ENCODE assay signal across 8 cellular contexts in the genomic region with DNA sequence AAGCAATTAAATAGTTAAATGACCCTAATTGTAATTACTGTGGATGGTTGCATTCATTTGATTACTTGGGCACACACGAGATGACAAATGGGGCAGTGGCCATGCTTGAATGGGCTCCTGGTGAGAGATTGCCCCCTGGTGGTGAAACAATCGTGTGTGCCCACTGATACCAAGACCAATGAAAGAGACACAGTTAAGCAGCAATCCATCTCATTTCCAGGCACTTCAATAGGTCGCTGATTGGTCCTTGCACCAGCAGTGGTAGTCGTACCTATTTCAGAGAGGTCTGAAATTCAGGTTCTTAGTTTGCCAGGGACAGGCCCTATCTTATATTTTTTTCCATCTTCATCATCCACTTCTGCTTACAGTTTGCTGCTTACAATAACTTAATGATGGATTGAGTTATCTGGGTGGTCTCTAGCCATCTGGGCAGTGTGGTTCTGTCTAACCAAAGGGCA. TPM values are rescaled to one million over a fixed set of nuclear protein-coding genes. Genes with fewer than 3 reads are reported as not detected.
A peak's percentile ranks its signal among the peaks of the same experiment; 100 is the strongest.
DNase-seq lines count a peak whose midpoint lies in the region; ATAC-seq and TF ChIP-seq lines count a peak whose summit lies in the region.

No MANE protein-coding gene starts in this region.

- peaks cover 0 to 80% (median 15%) of the 10 kb centered on the region in 9 donors for H3K36me3 ChIP-seq in heart right ventricle

- H3K4me3 ChIP-seq in heart right ventricle, result no peak overlapping the region

- peak; percentile 96 for TF ChIP-seq CTCF in C4-2B (conservative IDR thresholded peaks at IDR 0.05)
- TF ChIP-seq CTCF in heart right ventricle (IDR thresholded peaks at IDR 0.05), result peak; percentile 77 to 96 (median 93)

- H3K27ac ChIP-seq in C4-2B (no peak overlapping the region), heart right ventricle (no peak overlapping the region)

- peak; percentile 66 for ATAC-seq in GM19467 (IDR thresholded peaks at IDR 0.05; ENCODE audit: unreplicated experiment)
- ATAC-seq in heart right ventricle, result peak; percentile 70 to 86 (median 79)
- no peak for ATAC-seq in GM19324 (IDR thresholded peaks at IDR 0.05; ENCODE audit: low FRiP score, unreplicated experiment)

- no peaks in the 10 kb centered on the region for H3K9me3 ChIP-seq in heart right ventricle

- WGBS in heart right ventricle, 2 donors, result 9 to 12% methylated on average over 4 of the region's 4 CpGs

- DNase-seq in NCI-H1092 treated with DMSO at 0.1 percent for 48 hours (lab: John Stamatoyannopoulos, UW) (peak; percentile 58), T follicular helper cell (ENCODE audit: low read depth) (peak; percentile 63), heart right ventricle (peak; percentile 55 to 83), retina (peak; percentile 77)
- DNase-seq in activated naive CD8-positive, alpha-beta T cell treated with anti-CD3 and anti-CD28 coated beads, Interleukin-2, amount 50 U/mL, for 16 hours (ENCODE audit: low read depth, low spot score), result peak; percentile 53

- no peaks in the 10 kb centered on the region for H3K27me3 ChIP-seq in heart right ventricle

- H3K4me1 ChIP-seq in heart right ventricle, result peaks cover 0 to 9% (median 0%) of the 10 kb centered on the region in 9 donors

- intact Hi-C loops in heart right ventricle (cut with DNase I), result loop anchor here in 8 of 10 donors (1.0 to 10.0 kb wide), 13 partner anchors 63 to 435 kb away; partner anchors contain the start of genes SGPL1 (in 3 of the 8) and NODAL (in 1 of the 8)

RNA-seq across cellular contexts. Expression of gene PCBD1, which starts 8.3 kb away (rescaled TPM):
- 100 to 1,000 TPM; 122 to 179 (median 144) TPM for total RNA-seq in heart right ventricle
- 100 to 1,000 TPM; 116 to 118 TPM for polyA plus RNA-seq in heart right ventricle
